7 cellular contexts compared by ENCODE assay signal in genomic region chr3:52845691-52846426, GRCh38. TPM values are rescaled to one million over a fixed set of nuclear protein-coding genes. Genes with fewer than 3 reads are reported as not detected.
A peak's percentile ranks its signal among the peaks of the same experiment; 100 is the strongest.
DNase-seq lines count a peak whose midpoint lies in the region; ATAC-seq and TF ChIP-seq lines count a peak whose summit lies in the region.
"Had no signal": no experiment of that assay in that cellular context is flagged by ENCODE, and none has a peak within 500 bp of the region (broad histone marks: within the 10 kb centered on the region; RNA-seq: fewer than 3 reads in every experiment).

No MANE protein-coding gene starts in this region.

- peak; percentile 54 for TF ChIP-seq CTCF in GM12864 (IDR thresholded peaks at IDR 0.05; ENCODE audit: low read depth, low read length, missing control alignments)
- peak; percentile 45 for TF ChIP-seq CTCF in lower lobe of right lung (IDR thresholded peaks at IDR 0.05)

- peak overlapping the region; percentile 64 for H3K27ac ChIP-seq in lower lobe of right lung

- H3K4me3 Mint-ChIP-seq in activated T-cell treated with anti-CD3 and anti-CD28 coated beads, Interleukin-2, amount 50 U/mL, for 24 hours: no peak overlapping the region

- intact Hi-C loops in lower lobe of right lung (cut with DNase I): no loop called here

- H3K9me3 ChIP-seq in lower lobe of right lung: no peaks in the 10 kb centered on the region
- H3K9me3 ChIP-seq: HAP-1 had no signal

- no peak overlapping the region for H3K27ac Mint-ChIP-seq in activated T-cell treated with anti-CD3 and anti-CD28 coated beads, Interleukin-2, amount 50 U/mL, for 24 hours

- H3K4me1 Mint-ChIP-seq in activated T-cell treated with anti-CD3 and anti-CD28 coated beads, Interleukin-2, amount 50 U/mL, for 24 hours (ENCODE audit: low read depth): peaks cover 7% of the 10 kb centered on the region

- DNase-seq in GM12864 (ENCODE audit: low read depth) (no peak), lower lobe of right lung (no peak), NCI-H82 treated with DMSO at 0.1 percent for 48 hours (lab: John Stamatoyannopoulos, UW; ENCODE audit: unreplicated experiment) (no peak), amniotic stem cell (lab: John Stamatoyannopoulos, UW) (no peak), DMS153 treated with DMSO at 0.1 percent for 48 hours (lab: John Stamatoyannopoulos, UW; ENCODE audit: unreplicated experiment) (no peak)
- DNase-seq in activated T-cell treated with anti-CD3 and anti-CD28 coated beads, Interleukin-2, amount 50 U/mL, for 24 hours: peak; percentile 54

- H3K4me3 ChIP-seq in GM12864 (ENCODE audit: low read depth, low read length) (no peak overlapping the region), lower lobe of right lung (no peak overlapping the region)
- H3K4me3 ChIP-seq: HAP-1 had no signal

- H3K36me3 Mint-ChIP-seq in activated T-cell treated with anti-CD3 and anti-CD28 coated beads, Interleukin-2, amount 50 U/mL, for 24 hours (ENCODE audit: low read depth): peaks cover 58% of the 10 kb centered on the region

- H3K27me3 ChIP-seq in lower lobe of right lung (ENCODE audit: low read depth): no peaks in the 10 kb centered on the region

- peaks cover 48% of the 10 kb centered on the region for H3K4me1 ChIP-seq in lower lobe of right lung
- H3K4me1 ChIP-seq: HAP-1 had no signal

- ATAC-seq in lower lobe of right lung: peak; percentile 40 to 41

- peaks cover 71% of the 10 kb centered on the region for H3K36me3 ChIP-seq in lower lobe of right lung

- H3K27me3 Mint-ChIP-seq in activated T-cell treated with anti-CD3 and anti-CD28 coated beads, Interleukin-2, amount 50 U/mL, for 24 hours: no peaks in the 10 kb centered on the region

- H3K9me3 Mint-ChIP-seq in activated T-cell treated with anti-CD3 and anti-CD28 coated beads, Interleukin-2, amount 50 U/mL, for 24 hours: no peaks in the 10 kb centered on the region

RNA-seq across cellular contexts. Expression of gene MUSTN1, which starts 11.0 kb away (rescaled TPM):
- total RNA-seq in lower lobe of right lung: 7.3 TPM

RNA-seq across cellular contexts. Expression of gene ITIH4, which starts 15.4 kb away (rescaled TPM):
- total RNA-seq in lower lobe of right lung: 23.7 TPM

RNA-seq across cellular contexts. Expression of gene ITIH3, which starts 51.3 kb away (rescaled TPM):
- 4.5 TPM for total RNA-seq in lower lobe of right lung

RNA-seq across cellular contexts. Expression of gene STIMATE, which starts 51.5 kb away (rescaled TPM):
- 42.4 TPM for total RNA-seq in lower lobe of right lung
